10 cellular contexts compared by ENCODE assay signal in genomic region chr10:24513155-24513554, GRCh38.
A peak's percentile ranks its signal among the peaks of the same experiment; 100 is the strongest.
DNase-seq lines count a peak whose midpoint lies in the region; ATAC-seq and TF ChIP-seq lines count a peak whose summit lies in the region.
"Had no signal": no experiment of that assay in that cellular context is flagged by ENCODE, and none has a peak within 500 bp of the region (broad histone marks: within the 10 kb centered on the region; RNA-seq: fewer than 3 reads in every experiment).

No MANE protein-coding gene starts in this region.

- DNase-seq in AG09309 (ENCODE audit: low read depth), result no peak
- DNase-seq in GM13977 (ENCODE audit: low spot score), result no peak
- DNase-seq in iris pigment epithelial cell (ENCODE audit: low read depth), result peak; percentile 27
- no peak for DNase-seq in NCI-H187 treated with DMSO at 0.1 percent for 48 hours (lab: John Stamatoyannopoulos, UW)
- DNase-seq in HuH-7.5 (ENCODE audit: low spot score), result no peak
- DNase-seq: activated B cell treated with CpG ODN at 0.5 μM for 24 hours had no signal

- TF ChIP-seq CTCF in AG09309 (IDR thresholded peaks at IDR 0.05; ENCODE audit: control insufficient read depth, insufficient read depth, low read depth, low read length, missing control alignments) (peak; percentile 63), GM13977 (IDR thresholded peaks at IDR 0.05; ENCODE audit: extremely low read depth, insufficient read depth, missing control alignments) (peak; percentile 20), WI38 (IDR thresholded peaks at IDR 0.05; ENCODE audit: low read depth, low read length) (peak; percentile 42)

- in situ Hi-C loops in GM13977 (cut with MboI; ENCODE audit: low pct_unique_long_range_greater_than_20kb, low sequenced_read_pairs, unreplicated experiment), result loop anchor here (25.0 kb wide), 1 partner anchor 526 kb away; no protein-coding TSS in a partner anchor

- H3K4me3 ChIP-seq in AG09309 (ENCODE audit: control insufficient read depth, low read depth, low read length) (no peak overlapping the region), WI38 (ENCODE audit: low read depth, low read length) (no peak overlapping the region)
- H3K4me3 ChIP-seq: esophagus muscularis mucosa had no signal

- ATAC-seq in HG03280 (IDR thresholded peaks at IDR 0.05; ENCODE audit: unreplicated experiment) (no peak), HG03457 (IDR thresholded peaks at IDR 0.05; ENCODE audit: unreplicated experiment) (no peak)
